Comparison of ENCODE assay signal across 25 cellular contexts in genomic region chr5:37582202-37582601, GRCh38.
"Had no signal": no experiment of that assay in that cellular context is flagged by ENCODE, and none has a peak within 500 bp of the region (broad histone marks: within the 10 kb centered on the region; RNA-seq: fewer than 3 reads in every experiment).

No MANE protein-coding gene starts in this region.

- DNase-seq: colonic mucosa; cortex of kidney; effector CD8-positive, alpha-beta T cell; effector memory CD8-positive, alpha-beta T cell; endodermal cell; erythroblast; esophagus squamous epithelium; foreskin fibroblast; foreskin melanocyte; gastrocnemius medialis; glutamatergic neuron; head of caudate nucleus; heart right ventricle; hippocampal formation; left cardiac atrium; left lung; left ventricle myocardium superior; lower lobe of right lung; mesenchymal stem cell; mucosa of descending colon; naive B cell had no signal

- H3K4me1 ChIP-seq: colonic mucosa, esophagus squamous epithelium, left lung, lower lobe of right lung had no signal

- H3K27me3 ChIP-seq: colonic mucosa, esophagus squamous epithelium, gastrocnemius medialis, heart right ventricle, left lung had no signal

- ATAC-seq: effector memory CD8-positive, alpha-beta T cell; esophagus mucosa; gastrocnemius medialis; heart right ventricle; left cardiac atrium; left lung; left ventricle myocardium superior; lower lobe of right lung; mucosa of descending colon had no signal

- H3K4me3 ChIP-seq: colonic mucosa, esophagus squamous epithelium, gastrocnemius medialis, heart right ventricle, left lung, lower lobe of right lung, mucosa of descending colon had no signal

- H3K36me3 ChIP-seq: colonic mucosa, esophagus squamous epithelium, gastrocnemius medialis, heart right ventricle, left lung, lower lobe of right lung had no signal

- FAIRE-seq: endometrium, islet of Langerhans had no signal

- H3K27ac ChIP-seq: colonic mucosa, epithelial cell of prostate, esophagus squamous epithelium, gastrocnemius medialis, heart right ventricle, left lung, lower lobe of right lung had no signal

- H3K9me3 ChIP-seq: colonic mucosa, esophagus squamous epithelium, gastrocnemius medialis, heart right ventricle, left lung, lower lobe of right lung, mucosa of descending colon had no signal
